In the genomic region with DNA sequence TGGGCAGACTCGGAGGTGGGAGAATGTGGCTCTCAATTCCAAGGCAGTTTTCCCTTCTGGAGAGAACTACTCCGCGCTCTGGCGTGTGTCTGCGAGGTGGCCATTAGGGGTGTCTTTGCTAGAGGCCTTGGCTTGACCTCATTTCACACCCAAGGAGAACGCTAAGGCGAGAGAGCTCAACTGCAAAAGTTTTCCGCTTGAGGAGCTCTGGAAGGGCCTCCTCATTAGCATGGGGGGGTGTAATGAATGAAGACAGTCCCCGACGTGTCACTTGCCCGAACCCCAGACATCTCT, we compare ENCODE assay signal across 8 cellular contexts. TPM values are rescaled to one million over a fixed set of nuclear protein-coding genes. Genes with fewer than 3 reads are reported as not detected.
DNase-seq lines count a peak whose midpoint lies in the region; ATAC-seq, FAIRE-seq and TF ChIP-seq lines count a peak whose summit lies in the region.

No MANE protein-coding gene starts in this region.

- in situ Hi-C loops in GM13976 (cut with MboI; ENCODE audit: low sequenced_read_pairs, unreplicated experiment) = loop anchor here (10.0 kb wide), 1 partner anchor 245 kb away; no protein-coding TSS in a partner anchor

- no peaks in the 10 kb centered on the region for H3K27me3 ChIP-seq in breast epithelium
- H3K27me3 ChIP-seq in liver (ENCODE audit: control insufficient read depth in 4 of 4, insufficient read depth in 4 of 4, low read length in 3 of 4) = no peaks in the 10 kb centered on the region
- H3K27me3 ChIP-seq in tibial nerve = no peaks in the 10 kb centered on the region

- intact Hi-C loops in breast epithelium (cut with DNase I; ENCODE audit: low total_unique reads) = loop anchor here (5.0 kb wide), 1 partner anchor 532 kb away; no protein-coding TSS in a partner anchor

- H3K4me1 ChIP-seq in breast epithelium (no peaks in the 10 kb centered on the region), liver (ENCODE audit: control insufficient read depth in 4 of 4, insufficient read depth in 4 of 4, low read length in 3 of 4) (peaks cover 0 to 33% (median 24%) of the 10 kb centered on the region in 4 donors), tibial nerve (peaks cover 0 to 38% (median 10%) of the 10 kb centered on the region in 4 donors)

- no peak for TF ChIP-seq EP300 in tibial nerve (IDR thresholded peaks at IDR 0.05)

- H3K9me3 ChIP-seq in breast epithelium (peaks cover 7% of the 10 kb centered on the region in 2 donors), liver (ENCODE audit: control insufficient read depth in 4 of 4, low read length in 3 of 4) (no peaks in the 10 kb centered on the region), tibial nerve (peaks cover 0 to 9% (median 0%) of the 10 kb centered on the region in 4 donors)

- H3K36me3 ChIP-seq in breast epithelium = no peaks in the 10 kb centered on the region
- no peaks in the 10 kb centered on the region for H3K36me3 ChIP-seq in liver (ENCODE audit: control insufficient read depth in 4 of 4, insufficient read depth in 3 of 4, low read depth in 1 of 4, low read length in 3 of 4)
- no peaks in the 10 kb centered on the region for H3K36me3 ChIP-seq in tibial nerve

- H3K4me3 ChIP-seq in breast epithelium (peak overlapping the region; percentile 75 to 87 (median 78)), liver (ENCODE audit: low read depth in 1 of 3, low read length in 3 of 3) (peak overlapping the region; percentile 65 to 90 (median 81)), tibial nerve (peak overlapping the region; percentile 54 to 87 (median 71))

- TF ChIP-seq CTCF in GM13976 (IDR thresholded peaks at IDR 0.05; ENCODE audit: borderline replicate concordance, control extremely low read depth, extremely low read depth, insufficient read depth, missing control alignments) (no peak), breast epithelium (IDR thresholded peaks at IDR 0.05) (no peak), liver (IDR thresholded peaks at IDR 0.05; ENCODE audit: low read depth, low read length, missing input control) (no peak), tibial nerve (IDR thresholded peaks at IDR 0.05) (no peak), D721Med (IDR thresholded peaks at IDR 0.05; ENCODE audit: insufficient read depth, missing control alignments) (no peak)

- TF ChIP-seq POLR2A in breast epithelium (IDR thresholded peaks at IDR 0.05) (no peak), tibial nerve (IDR thresholded peaks at IDR 0.05) (no peak)

- FAIRE-seq in D721Med (lab: Jason Lieb, UNC) = no peak

- no peak for TF ChIP-seq RAD21 in liver (IDR thresholded peaks at IDR 0.05)

- peak; percentile 14 for ATAC-seq in GM21576 (IDR thresholded peaks at IDR 0.05; ENCODE audit: unreplicated experiment)

- DNase-seq in GM13976 (ENCODE audit: low spot score) (peak; percentile 76), MV-4-11 (lab: John Stamatoyannopoulos, UW) (peak; percentile 59), breast epithelium (ENCODE audit: low spot score in 2 of 2) (no peak), tibial nerve (ENCODE audit: low spot score in 2 of 2) (no peak), D721Med (ENCODE audit: insufficient read length, low spot score) (no peak)
- no peak for DNase-seq in effector CD8-positive, alpha-beta T cell (lab: John Stamatoyannopoulos, UW)

- H3K27ac ChIP-seq in breast epithelium = peak overlapping the region; percentile 94 to 97
- H3K27ac ChIP-seq in liver (ENCODE audit: low read depth in 1 of 2, low read length in 2 of 2) = peak overlapping the region; percentile 99
- H3K27ac ChIP-seq in tibial nerve = peak overlapping the region; percentile 92 to 99 (median 96)

- under 1% methylated on average over 11 of the region's 11 CpGs for WGBS in liver
- WGBS in tibial nerve, 2 donors = 0 to 1% methylated on average over 11 of the region's 11 CpGs

- peak overlapping the region; percentile 31 to 71 for H3K9ac ChIP-seq in liver (ENCODE audit: low read depth in 1 of 2, low read length in 2 of 2)

TF ChIP-seq in liver, 16 proteins besides CTCF, POLR2A, EP300 and RAD21:
- TF ChIP-seq, protein P1, sequence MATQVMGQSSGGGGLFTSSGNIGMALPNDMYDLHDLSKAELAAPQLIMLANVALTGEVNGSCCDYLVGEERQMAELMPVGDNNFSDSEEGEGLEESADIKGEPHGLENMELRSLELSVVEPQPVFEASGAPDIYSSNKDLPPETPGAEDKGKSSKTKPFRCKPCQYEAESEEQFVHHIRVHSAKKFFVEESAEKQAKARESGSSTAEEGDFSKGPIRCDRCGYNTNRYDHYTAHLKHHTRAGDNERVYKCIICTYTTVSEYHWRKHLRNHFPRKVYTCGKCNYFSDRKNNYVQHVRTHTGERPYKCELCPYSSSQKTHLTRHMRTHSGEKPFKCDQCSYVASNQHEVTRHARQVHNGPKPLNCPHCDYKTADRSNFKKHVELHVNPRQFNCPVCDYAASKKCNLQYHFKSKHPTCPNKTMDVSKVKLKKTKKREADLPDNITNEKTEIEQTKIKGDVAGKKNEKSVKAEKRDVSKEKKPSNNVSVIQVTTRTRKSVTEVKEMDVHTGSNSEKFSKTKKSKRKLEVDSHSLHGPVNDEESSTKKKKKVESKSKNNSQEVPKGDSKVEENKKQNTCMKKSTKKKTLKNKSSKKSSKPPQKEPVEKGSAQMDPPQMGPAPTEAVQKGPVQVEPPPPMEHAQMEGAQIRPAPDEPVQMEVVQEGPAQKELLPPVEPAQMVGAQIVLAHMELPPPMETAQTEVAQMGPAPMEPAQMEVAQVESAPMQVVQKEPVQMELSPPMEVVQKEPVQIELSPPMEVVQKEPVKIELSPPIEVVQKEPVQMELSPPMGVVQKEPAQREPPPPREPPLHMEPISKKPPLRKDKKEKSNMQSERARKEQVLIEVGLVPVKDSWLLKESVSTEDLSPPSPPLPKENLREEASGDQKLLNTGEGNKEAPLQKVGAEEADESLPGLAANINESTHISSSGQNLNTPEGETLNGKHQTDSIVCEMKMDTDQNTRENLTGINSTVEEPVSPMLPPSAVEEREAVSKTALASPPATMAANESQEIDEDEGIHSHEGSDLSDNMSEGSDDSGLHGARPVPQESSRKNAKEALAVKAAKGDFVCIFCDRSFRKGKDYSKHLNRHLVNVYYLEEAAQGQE (IDR thresholded peaks at IDR 0.05) = no peak
- no peak for TF ChIP-seq YY1 (IDR thresholded peaks at IDR 0.05)
- TF ChIP-seq HNF4A (conservative IDR thresholded peaks at IDR 0.05) = no peak
- no peak for TF ChIP-seq FOXA2 (IDR thresholded peaks at IDR 0.05)
- TF ChIP-seq GABPA (IDR thresholded peaks at IDR 0.05 in 1 of 2, conservative IDR thresholded peaks at IDR 0.05 in 1 of 2) = no peak
- no peak for TF ChIP-seq RXRA (IDR thresholded peaks at IDR 0.05)
- TF ChIP-seq SP1 (IDR thresholded peaks at IDR 0.05) = no peak
- TF ChIP-seq, protein P2, sequence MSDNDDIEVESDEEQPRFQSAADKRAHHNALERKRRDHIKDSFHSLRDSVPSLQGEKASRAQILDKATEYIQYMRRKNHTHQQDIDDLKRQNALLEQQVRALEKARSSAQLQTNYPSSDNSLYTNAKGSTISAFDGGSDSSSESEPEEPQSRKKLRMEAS (IDR thresholded peaks at IDR 0.05) = no peak
- no peak for TF ChIP-seq HNF4G (IDR thresholded peaks at IDR 0.05)
- no peak for TF ChIP-seq NR2F2 (IDR thresholded peaks at IDR 0.05)
- TF ChIP-seq, protein P3, sequence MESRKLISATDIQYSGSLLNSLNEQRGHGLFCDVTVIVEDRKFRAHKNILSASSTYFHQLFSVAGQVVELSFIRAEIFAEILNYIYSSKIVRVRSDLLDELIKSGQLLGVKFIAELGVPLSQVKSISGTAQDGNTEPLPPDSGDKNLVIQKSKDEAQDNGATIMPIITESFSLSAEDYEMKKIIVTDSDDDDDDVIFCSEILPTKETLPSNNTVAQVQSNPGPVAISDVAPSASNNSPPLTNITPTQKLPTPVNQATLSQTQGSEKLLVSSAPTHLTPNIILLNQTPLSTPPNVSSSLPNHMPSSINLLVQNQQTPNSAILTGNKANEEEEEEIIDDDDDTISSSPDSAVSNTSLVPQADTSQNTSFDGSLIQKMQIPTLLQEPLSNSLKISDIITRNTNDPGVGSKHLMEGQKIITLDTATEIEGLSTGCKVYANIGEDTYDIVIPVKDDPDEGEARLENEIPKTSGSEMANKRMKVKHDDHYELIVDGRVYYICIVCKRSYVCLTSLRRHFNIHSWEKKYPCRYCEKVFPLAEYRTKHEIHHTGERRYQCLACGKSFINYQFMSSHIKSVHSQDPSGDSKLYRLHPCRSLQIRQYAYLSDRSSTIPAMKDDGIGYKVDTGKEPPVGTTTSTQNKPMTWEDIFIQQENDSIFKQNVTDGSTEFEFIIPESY (IDR thresholded peaks at IDR 0.05) = no peak

RNA-seq across cellular contexts. Expression of a gene that starts 0.7 kb away (rescaled TPM):
- total RNA-seq in breast epithelium = 100 to 1,000 TPM in 1 of 3 donors, 10 to 100 TPM in 2; 64.9 to 143 (median 88.7) TPM
- 10 to 100 TPM; 19.4 to 26.4 TPM for total RNA-seq in liver
- polyA plus RNA-seq in liver = 10 to 100 TPM in 1 of 2 donors, 1 to 10 TPM in 1; 8.0 to 32.2 TPM
- 10 to 100 TPM; 67.1 to 80.2 (median 76.5) TPM for total RNA-seq in tibial nerve

Comparison
In these comparisons a context has a peak if more than half of its experiments do, and no peak if none do; other contexts are left out.
1. DNase-seq: peak in GM13976 (single experiment) and MV-4-11 (single experiment); none in breast epithelium (0 of 2), tibial nerve (0 of 2), D721Med (single experiment) and effector CD8-positive, alpha-beta T cell (single experiment).
2. Peak in every context shown above with its lines, with median percentiles within 50 percentile points of each other: H3K27ac ChIP-seq and H3K4me3 ChIP-seq.